1 cellular context compared by ENCODE assay signal in genomic region chr7:70829221-70830059, GRCh38.
TF ChIP-seq lines count a peak whose summit lies in the region.

No MANE protein-coding gene starts in this region.

TF ChIP-seq in HepG2, 621 proteins besides CTCF, POLR2A, EP300 and RAD21 (continued from another document):
- TF ChIP-seq DZIP1 (CRISPR knock-in tag; IDR thresholded peaks at IDR 0.05) = no peak
- TF ChIP-seq MIER2 (CRISPR knock-in tag; IDR thresholded peaks at IDR 0.05) = no peak
- 0 out of 2 replicates have a peak, but pooled peaks have one; percentile 19 for TF ChIP-seq ZNF605 (CRISPR knock-in tag; IDR thresholded peaks at IDR 0.05)
- no peak for TF ChIP-seq RBAK (CRISPR knock-in tag; IDR thresholded peaks at IDR 0.05)
- no peak for TF ChIP-seq RARG (CRISPR knock-in tag; IDR thresholded peaks at IDR 0.05; ENCODE audit: low read depth)
- TF ChIP-seq ZMYM3 (CRISPR knock-in tag; IDR thresholded peaks at IDR 0.05) = 0 out of 2 replicates have a peak, but pooled peaks have one; percentile 27
- no peak for TF ChIP-seq ZMAT5 (CRISPR knock-in tag; IDR thresholded peaks at IDR 0.05; ENCODE audit: borderline replicate concordance, low read depth)
- TF ChIP-seq ZNF431 (CRISPR knock-in tag; IDR thresholded peaks at IDR 0.05; ENCODE audit: borderline replicate concordance, low read depth) = no peak
- no peak for TF ChIP-seq ZNF383 (CRISPR knock-in tag; IDR thresholded peaks at IDR 0.05; ENCODE audit: borderline replicate concordance)
- peak; percentile 68; the same call in 1 of the 2 replicates for TF ChIP-seq KDM2A (CRISPR knock-in tag; IDR thresholded peaks at IDR 0.05; ENCODE audit: borderline replicate concordance, low read depth)
- TF ChIP-seq BORCS8-MEF2B (CRISPR knock-in tag; IDR thresholded peaks at IDR 0.05) = 0 out of 2 replicates have a peak, but pooled peaks have one; percentile 46
- TF ChIP-seq SMAD9 (CRISPR knock-in tag; IDR thresholded peaks at IDR 0.05) = no peak
- no peak for TF ChIP-seq ZNF644 (CRISPR knock-in tag; IDR thresholded peaks at IDR 0.05; ENCODE audit: low read depth)
- TF ChIP-seq ZNF512B (CRISPR knock-in tag; IDR thresholded peaks at IDR 0.05; ENCODE audit: borderline replicate concordance) = peak; percentile 76; the same call in 1 of the 2 replicates
- no peak for TF ChIP-seq MLX (CRISPR knock-in tag; IDR thresholded peaks at IDR 0.05)
- TF ChIP-seq STAG1 (CRISPR knock-in tag; IDR thresholded peaks at IDR 0.05) = peak; percentile 91
- TF ChIP-seq SALL1 (CRISPR knock-in tag; IDR thresholded peaks at IDR 0.05) = peak; percentile 51
- TF ChIP-seq MLLT10 (CRISPR knock-in tag; IDR thresholded peaks at IDR 0.05) = no peak
- TF ChIP-seq SMC3 (IDR thresholded peaks at IDR 0.05; ENCODE audit: low read length) = peak; percentile 75; the same call in 1 of the 2 replicates
- TF ChIP-seq SOX6 (IDR thresholded peaks at IDR 0.05) = no peak
- TF ChIP-seq SOX6 (CRISPR knock-in tag; IDR thresholded peaks at IDR 0.05) = no peak
- no peak for TF ChIP-seq ZBTB38 (CRISPR knock-in tag; IDR thresholded peaks at IDR 0.05)
- TF ChIP-seq ZFP36L1 (CRISPR knock-in tag; IDR thresholded peaks at IDR 0.05) = no peak
- TF ChIP-seq PRDM4 (CRISPR knock-in tag; IDR thresholded peaks at IDR 0.05; ENCODE audit: borderline replicate concordance) = no peak
- TF ChIP-seq TERF1 (CRISPR knock-in tag; IDR thresholded peaks at IDR 0.05) = no peak
- TF ChIP-seq ERF (CRISPR knock-in tag; IDR thresholded peaks at IDR 0.05) = 0 out of 2 replicates have a peak, but pooled peaks have one; percentile 26
- peak; percentile 21; the same call in 1 of the 2 replicates for TF ChIP-seq ZFP91 (CRISPR knock-in tag; IDR thresholded peaks at IDR 0.05; ENCODE audit: borderline replicate concordance)
- TF ChIP-seq ZNF12 (CRISPR knock-in tag; IDR thresholded peaks at IDR 0.05) = no peak
- 0 out of 2 replicates have a peak, but pooled peaks have one; percentile 46 for TF ChIP-seq MEF2D (CRISPR knock-in tag; IDR thresholded peaks at IDR 0.05)
- no peak for TF ChIP-seq ZNF101 (CRISPR knock-in tag; IDR thresholded peaks at IDR 0.05; ENCODE audit: borderline replicate concordance, low read depth)
- TF ChIP-seq U2AF2 (IDR thresholded peaks at IDR 0.05; ENCODE audit: low read depth, low read length) = no peak
- no peak for TF ChIP-seq ZNF841 (CRISPR knock-in tag; IDR thresholded peaks at IDR 0.05; ENCODE audit: borderline replicate concordance)
